ENCODE assay signal across 9 cellular contexts in genomic region chr19:2867025-2867991, GRCh38. TPM values are rescaled to one million over a fixed set of nuclear protein-coding genes. Genes with fewer than 3 reads are reported as not detected.
DNase-seq lines count a peak whose midpoint lies in the region; ATAC-seq and TF ChIP-seq lines count a peak whose summit lies in the region.
"Had no signal": no experiment of that assay in that cellular context is flagged by ENCODE, and none has a peak within 500 bp of the region (broad histone marks: within the 10 kb centered on the region; RNA-seq: fewer than 3 reads in every experiment).

Gene ZNF556 (plus strand): TSS chr19:2867335. CDS start chr19:2867422, 87 bp downstream.

- H3K27ac ChIP-seq in RWPE1 = no peak within 1 kb of the TSS

- H3K27me3 Mint-ChIP-seq in immature natural killer cell (ENCODE audit: low read depth in 3 of 3) = peaks cover 1 to 4% (median 4%) of the 10 kb centered on the region in 3 donors

- POLR2A ChIA-PET in RWPE1 (lab: Yijun Ruan, JAX; ENCODE audit: low non-redundant PET) = no interaction called here

- no peaks in the 10 kb centered on the region for H3K36me3 Mint-ChIP-seq in immature natural killer cell

- DNase-seq in DMS53 (lab: John Stamatoyannopoulos, UW) (peak; percentile 98), LHCN-M2 (ENCODE audit: low read depth) (peak; percentile 99), RWPE1 (ENCODE audit: low spot score) (peak; percentile 62), kidney glomerular epithelial cell (lab: John Stamatoyannopoulos, UW) (peak; percentile 48), NCI-H345 (lab: John Stamatoyannopoulos, UW) (no peak), islet precursor cell (no peak), immature natural killer cell (no peak)
- DNase-seq: activated CD4-positive, alpha-beta T cell treated with anti-CD3 and anti-CD28 coated beads, Interleukin-2, amount 50 U/mL, for 1 hour had no signal

- no peak for TF ChIP-seq CTCF in RWPE1 (conservative IDR thresholded peaks at IDR 0.05; ENCODE audit: low read depth)

- no peak for ATAC-seq in HG03460 (IDR thresholded peaks at IDR 0.05; ENCODE audit: unreplicated experiment)

- peaks cover 0 to 3% of the 10 kb centered on the region in 2 donors for H3K4me1 Mint-ChIP-seq in immature natural killer cell

- peaks cover 0 to 3% (median 0%) of the 10 kb centered on the region in 6 donors for H3K9me3 Mint-ChIP-seq in immature natural killer cell

- CTCF ChIA-PET in RWPE1 (lab: Yijun Ruan, JAX) = interaction anchor here (0.6 to 0.8 kb wide), 2 partner anchors 8 to 279 kb away, joined by 3 read pairs; no protein-coding TSS in a partner anchor

- no peak within 1 kb of the TSS for H3K4me3 Mint-ChIP-seq in immature natural killer cell

- H3K27ac Mint-ChIP-seq in immature natural killer cell = no peak within 1 kb of the TSS

RNA-seq across cellular contexts. Expression of gene ZNF556, which starts in this region (rescaled TPM):
- total RNA-seq in LHCN-M2 (2014; rRNA removed) = 7.4 and 8.3 TPM in 2 replicates
- polyA plus RNA-seq in LHCN-M2 (2012) = 4.0 TPM
- not detected for polyA plus RNA-seq in immature natural killer cell

Comparison
In these comparisons a context has a peak if more than half of its experiments do, and no peak if none do; other contexts are left out.
1. DNase-seq: peak in DMS53 (single experiment), LHCN-M2 (single experiment), RWPE1 (single experiment) and kidney glomerular epithelial cell (single experiment); none in NCI-H345 (single experiment), islet precursor cell (single experiment) and immature natural killer cell (0 of 3).